In the genomic region with DNA sequence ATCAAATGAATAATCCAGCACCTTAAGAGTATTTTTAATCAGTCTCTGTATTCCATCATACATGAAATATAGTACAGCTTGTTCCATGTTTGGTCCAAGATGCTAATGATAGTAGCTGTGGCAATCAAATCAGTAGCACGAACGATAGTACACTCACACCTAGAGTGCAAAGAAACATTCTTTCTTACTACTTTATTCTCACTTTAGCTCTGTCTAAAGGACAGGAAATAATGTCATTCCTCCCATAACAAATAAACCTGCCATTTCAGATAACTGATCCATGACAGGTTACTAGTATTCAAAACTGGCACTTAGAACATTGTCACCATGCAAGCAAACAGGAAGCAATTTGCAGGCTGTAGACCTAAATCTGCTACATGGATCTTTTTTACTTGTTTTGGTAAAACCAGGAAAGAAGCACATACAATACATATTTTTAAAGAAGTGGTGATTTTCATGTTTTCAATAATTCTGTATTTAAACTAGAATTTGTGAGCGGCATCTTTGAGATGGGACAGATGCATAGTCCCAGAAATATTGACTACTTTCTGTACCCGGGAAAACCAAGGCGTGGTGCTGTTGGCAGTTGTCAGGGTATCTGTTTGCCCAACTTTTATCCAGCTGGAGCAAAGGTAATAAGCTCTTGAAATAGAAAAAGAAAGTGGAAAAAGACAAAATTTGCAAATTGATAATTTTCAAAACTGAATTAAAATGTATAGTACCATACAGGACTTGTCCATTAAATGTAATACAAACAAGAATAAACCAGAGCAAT, we compare ENCODE assay signal across 21 cellular contexts. TPM values are rescaled to one million over a fixed set of nuclear protein-coding genes. Genes with fewer than 3 reads are reported as not detected.
DNase-seq lines count a peak whose midpoint lies in the region; ATAC-seq and TF ChIP-seq lines count a peak whose summit lies in the region.
"Had no signal": no experiment of that assay in that cellular context is flagged by ENCODE, and none has a peak within 500 bp of the region (broad histone marks: within the 10 kb centered on the region; RNA-seq: fewer than 3 reads in every experiment).

No MANE protein-coding gene starts in this region.

- intact Hi-C loops in PC-9 (cut with micrococcal nuclease; ENCODE audit: unreplicated experiment), result no loop called here

- peak overlapping the region in 7 of 8 donors; percentile 67 to 95 (median 82) for H3K27ac Mint-ChIP-seq in CD8-positive, alpha-beta memory T cell
- H3K27ac Mint-ChIP-seq in activated naive CD8-positive, alpha-beta T cell treated with anti-CD3 and anti-CD28 coated beads, Interleukin-2, amount 10 ng/mL, durations not matched to agents 7 days and 5 days, result peak overlapping the region; percentile 64
- H3K27ac Mint-ChIP-seq in natural killer cell treated with Interleukin-12 subunit alpha and Interleukin-12 subunit beta and Interleukin-15 and Interleukin-18, amount 100 ng/mL, for 72 hours, result peak overlapping the region; percentile 82 to 86
- no peak overlapping the region for H3K27ac Mint-ChIP-seq in HFFc6
- H3K27ac Mint-ChIP-seq: H9 had no signal

- H3K9me2 ChIP-seq in PC-9 (ENCODE audit: insufficient read depth), result no peaks in the 10 kb centered on the region

- H3K4me3 ChIP-seq in CD8-positive, alpha-beta memory T cell (ENCODE audit: low read length), result no peak overlapping the region
- no peak overlapping the region for H3K4me3 ChIP-seq in DND-41 (ENCODE audit: low read depth in 1 of 2, low read length in 2 of 2)
- no peak overlapping the region for H3K4me3 ChIP-seq in PC-9
- H3K4me3 ChIP-seq: ovary, skin epidermis, upper lobe of left lung had no signal

- no peaks in the 10 kb centered on the region for H3K9me3 ChIP-seq in CD8-positive, alpha-beta memory T cell (ENCODE audit: low read length)
- H3K9me3 ChIP-seq in DND-41 (ENCODE audit: insufficient read depth, low read length, severe bottlenecking) (no peaks in the 10 kb centered on the region), PC-9 (ENCODE audit: insufficient read depth, low read depth) (no peaks in the 10 kb centered on the region)
- H3K9me3 ChIP-seq: ovary, upper lobe of left lung had no signal

- TF ChIP-seq CTCF in DND-41 (IDR thresholded peaks at IDR 0.05; ENCODE audit: borderline replicate concordance, extremely low read depth, low read length, poor library complexity, severe bottlenecking), result no peak
- no peak for TF ChIP-seq CTCF in HFFc6 (IDR thresholded peaks at IDR 0.05)
- no peak for TF ChIP-seq CTCF in PC-9 (conservative IDR thresholded peaks at IDR 0.05)

- H3K4me3 Mint-ChIP-seq in CD8-positive, alpha-beta memory T cell, result peak overlapping the region in 6 of 7 donors; percentile 37 to 79 (median 52)
- H3K4me3 Mint-ChIP-seq in activated naive CD8-positive, alpha-beta T cell treated with anti-CD3 and anti-CD28 coated beads, Interleukin-2, amount 10 ng/mL, durations not matched to agents 7 days and 5 days, result peak overlapping the region; percentile 44
- peak overlapping the region; percentile 68 for H3K4me3 Mint-ChIP-seq in natural killer cell treated with Interleukin-12 subunit alpha and Interleukin-12 subunit beta and Interleukin-15 and Interleukin-18, amount 100 ng/mL, for 72 hours
- H3K4me3 Mint-ChIP-seq in HFFc6, result no peak overlapping the region
- H3K4me3 Mint-ChIP-seq: H9 had no signal

- H3K27me3 ChIP-seq in CD8-positive, alpha-beta memory T cell (ENCODE audit: insufficient read depth, low read length, poor library complexity, severe bottlenecking), result no peaks in the 10 kb centered on the region
- H3K27me3 ChIP-seq in DND-41 (ENCODE audit: insufficient read depth, low read length, poor library complexity) (no peaks in the 10 kb centered on the region), PC-9 (ENCODE audit: insufficient read depth, low read depth) (no peaks in the 10 kb centered on the region)
- H3K27me3 ChIP-seq: ovary, upper lobe of left lung had no signal

- no peak overlapping the region for H3K27ac ChIP-seq in CD8-positive, alpha-beta memory T cell (ENCODE audit: low read depth, low read length)
- H3K27ac ChIP-seq in DND-41 (ENCODE audit: low read length) (peak overlapping the region; percentile 10), PC-9 (no peak overlapping the region)
- H3K27ac ChIP-seq: KMS-11, ovary, RWPE1, upper lobe of left lung had no signal

- no peak overlapping the region for H3K9ac ChIP-seq in DND-41 (ENCODE audit: low read depth, low read length)
- H3K9ac ChIP-seq: KMS-11 had no signal

- no TSS peak for BruUV-seq in PC-9 (replicated peaks; lab: Mats Ljungman, UMichigan)

- H3K4me1 ChIP-seq in CD8-positive, alpha-beta memory T cell (ENCODE audit: insufficient read depth, low read length), result no peaks in the 10 kb centered on the region
- H3K4me1 ChIP-seq in DND-41 (ENCODE audit: insufficient read depth, low read length), result peaks cover 62% of the 10 kb centered on the region
- H3K4me1 ChIP-seq in PC-9 (replicated peaks; ENCODE audit: insufficient read depth), result no peaks in the 10 kb centered on the region

- H3K79me2 ChIP-seq in DND-41 (ENCODE audit: insufficient read depth, low read length), result peaks cover 99% of the 10 kb centered on the region
- H3K79me2 ChIP-seq in PC-9 (ENCODE audit: low read depth), result peaks cover 20% of the 10 kb centered on the region; the same call in 1 of the 2 replicates

- no peaks in the 10 kb centered on the region for H3K27me3 Mint-ChIP-seq in CD8-positive, alpha-beta memory T cell
- H3K27me3 Mint-ChIP-seq in activated naive CD8-positive, alpha-beta T cell treated with anti-CD3 and anti-CD28 coated beads, Interleukin-2, amount 10 ng/mL, durations not matched to agents 7 days and 5 days, result peaks cover 9% of the 10 kb centered on the region
- no peaks in the 10 kb centered on the region for H3K27me3 Mint-ChIP-seq in natural killer cell treated with Interleukin-12 subunit alpha and Interleukin-12 subunit beta and Interleukin-15 and Interleukin-18, amount 100 ng/mL, for 72 hours
- H3K27me3 Mint-ChIP-seq in HFFc6 (ENCODE audit: insufficient read depth), result no peaks in the 10 kb centered on the region

- no peaks in the 10 kb centered on the region; the same call in 1 of the 2 replicates for H4K20me1 ChIP-seq in DND-41 (ENCODE audit: insufficient read depth, low read length)
- no peaks in the 10 kb centered on the region for H4K20me1 ChIP-seq in PC-9 (ENCODE audit: insufficient read depth)

- H2AFZ ChIP-seq in DND-41 (ENCODE audit: low read depth, low read length), result no peak overlapping the region
- H2AFZ ChIP-seq in PC-9, result no peak overlapping the region

- peaks cover 0 to 2% (median 0%) of the 10 kb centered on the region in 3 donors for H3K36me3 Mint-ChIP-seq in CD8-positive, alpha-beta memory T cell
- H3K36me3 Mint-ChIP-seq in activated naive CD8-positive, alpha-beta T cell treated with anti-CD3 and anti-CD28 coated beads, Interleukin-2, amount 10 ng/mL, durations not matched to agents 7 days and 5 days, result peaks cover 12% of the 10 kb centered on the region
- H3K36me3 Mint-ChIP-seq in natural killer cell treated with Interleukin-12 subunit alpha and Interleukin-12 subunit beta and Interleukin-15 and Interleukin-18, amount 100 ng/mL, for 72 hours, result no peaks in the 10 kb centered on the region
- no peaks in the 10 kb centered on the region for H3K36me3 Mint-ChIP-seq in HFFc6 (ENCODE audit: low read depth)

- ATAC-seq in DND-41 (ENCODE audit: insufficient read depth, low read depth) (no peak), HG02970 (IDR thresholded peaks at IDR 0.05; ENCODE audit: low FRiP score, unreplicated experiment) (no peak)
- peak; percentile 46 for ATAC-seq in activated naive CD8-positive, alpha-beta T cell treated with anti-CD3 and anti-CD28 coated beads, Interleukin-2, amount 10 ng/mL, durations not matched to agents 7 days and 5 days (ENCODE audit: low read depth)
- ATAC-seq in natural killer cell treated with Interleukin-12 subunit alpha and Interleukin-12 subunit beta and Interleukin-15 and Interleukin-18, amount 100 ng/mL, for 72 hours, result peak; percentile 69 to 74

- no peaks in the 10 kb centered on the region for H3F3A ChIP-seq in PC-9 (ENCODE audit: insufficient read depth, low read depth)

- peaks cover 0 to 2% (median 0%) of the 10 kb centered on the region in 5 donors for H3K9me3 Mint-ChIP-seq in CD8-positive, alpha-beta memory T cell
- H3K9me3 Mint-ChIP-seq in activated naive CD8-positive, alpha-beta T cell treated with anti-CD3 and anti-CD28 coated beads, Interleukin-2, amount 10 ng/mL, durations not matched to agents 7 days and 5 days, result no peaks in the 10 kb centered on the region
- H3K9me3 Mint-ChIP-seq in natural killer cell treated with Interleukin-12 subunit alpha and Interleukin-12 subunit beta and Interleukin-15 and Interleukin-18, amount 100 ng/mL, for 72 hours, result no peaks in the 10 kb centered on the region
- H3K9me3 Mint-ChIP-seq in HFFc6, result no peaks in the 10 kb centered on the region
- H3K9me3 Mint-ChIP-seq: H9 had no signal

- POLR2A ChIA-PET in CD8-positive, alpha-beta memory T cell (lab: Charles Lee), result interaction anchor here (1.1 kb wide), 1 partner anchor 17 kb away, joined by 3 read pairs; no protein-coding TSS in a partner anchor
- POLR2A ChIA-PET in activated naive CD8-positive, alpha-beta T cell treated with anti-CD3 and anti-CD28 coated beads, Interleukin-2, amount 10 ng/mL, durations not matched to agents 7 days and 5 days (lab: Charles Lee), result no interaction called here
- POLR2A ChIA-PET in PC-9 (lab: Charles Lee; ENCODE audit: unreplicated experiment), result no interaction called here

- DNase-seq in CD8-positive, alpha-beta memory T cell, result no peak
- DNase-seq in DND-41, result no peak
- DNase-seq in activated naive CD8-positive, alpha-beta T cell treated with anti-CD3 and anti-CD28 coated beads, Interleukin-2, amount 10 ng/mL, durations not matched to agents 7 days and 5 days, result no peak
- DNase-seq in natural killer cell treated with Interleukin-12 subunit alpha and Interleukin-12 subunit beta and Interleukin-15 and Interleukin-18, amount 100 ng/mL, for 72 hours (ENCODE audit: low spot score), result no peak
- no peak for DNase-seq in HFFc6
- DNase-seq in PC-9, result no peak
- no peak for DNase-seq in stimulated activated CD4-positive, alpha-beta T cell treated with anti-CD3 and anti-CD28 coated beads, Interleukin-2, amount 100 ng/mL, for 24 hours
- DNase-seq: activated CD4-positive, alpha-beta T cell treated with anti-CD3 and anti-CD28 coated beads, Interleukin-2, amount 50 U/mL, for 48 hours; activated effector memory CD4-positive, alpha-beta T cell treated with Interleukin-2 at 50 U/mL for 16 hours; aorta; cortex of kidney; foreskin fibroblast; H9; NCI-H1105; NK-92 treated with Interleukin-12 subunit alpha and Interleukin-12 subunit beta, amount 100 ng/mL, for 24 hours; ovary; upper lobe of left lung had no signal

- no peak overlapping the region for H3K4me2 ChIP-seq in DND-41 (ENCODE audit: insufficient read depth, low read length)
- no peak overlapping the region for H3K4me2 ChIP-seq in PC-9
- H3K4me2 ChIP-seq: KMS-11 had no signal

- CTCF ChIA-PET in CD8-positive, alpha-beta memory T cell (lab: Charles Lee), result no interaction called here
- CTCF ChIA-PET in PC-9 (lab: Charles Lee), result interaction anchor here (0.5 to 0.6 kb wide), 2 partner anchors 20 to 55 kb away, joined by 3 to 7 read pairs; no protein-coding TSS in a partner anchor

- peaks cover 24 to 64% (median 52%) of the 10 kb centered on the region in 3 donors for H3K4me1 Mint-ChIP-seq in CD8-positive, alpha-beta memory T cell
- H3K4me1 Mint-ChIP-seq in activated naive CD8-positive, alpha-beta T cell treated with anti-CD3 and anti-CD28 coated beads, Interleukin-2, amount 10 ng/mL, durations not matched to agents 7 days and 5 days, result peaks cover 33% of the 10 kb centered on the region
- peaks cover 42 to 67% of the 10 kb centered on the region in 2 donors for H3K4me1 Mint-ChIP-seq in natural killer cell treated with Interleukin-12 subunit alpha and Interleukin-12 subunit beta and Interleukin-15 and Interleukin-18, amount 100 ng/mL, for 72 hours (ENCODE audit: low read depth in 2 of 2)
- peaks cover 34% of the 10 kb centered on the region for H3K4me1 Mint-ChIP-seq in HFFc6 (ENCODE audit: low read depth)

- H3K36me3 ChIP-seq in CD8-positive, alpha-beta memory T cell (ENCODE audit: insufficient read depth, low read length), result no peaks in the 10 kb centered on the region
- peaks cover 15% of the 10 kb centered on the region; the same call in 1 of the 2 replicates for H3K36me3 ChIP-seq in DND-41 (ENCODE audit: insufficient read depth, low read length)
- no peaks in the 10 kb centered on the region for H3K36me3 ChIP-seq in PC-9 (ENCODE audit: low read depth)
- H3K36me3 ChIP-seq: ovary, upper lobe of left lung had no signal

RNA-seq across cellular contexts. Expression of a gene that starts 49.5 kb away (rescaled TPM):
- total RNA-seq in CD8-positive, alpha-beta memory T cell, result 10 to 100 TPM in 1 of 2 experiments, 1 to 10 TPM in 1; 8.9 to 10.0 TPM
- 4.0 TPM for polyA plus RNA-seq in CD8-positive, alpha-beta memory T cell
- total RNA-seq in activated naive CD8-positive, alpha-beta T cell treated with anti-CD3 and anti-CD28 coated beads, Interleukin-2, amount 10 ng/mL, durations not matched to agents 7 days and 5 days, result 10 to 100 TPM; 18.7 to 20.6 TPM
- total RNA-seq in natural killer cell treated with Interleukin-12 subunit alpha and Interleukin-12 subunit beta and Interleukin-15 and Interleukin-18, amount 100 ng/mL, for 72 hours, result 10 to 100 TPM; 48.3 to 80.0 TPM
- 10 to 100 TPM in 3 of 6 experiments, 1 to 10 TPM in 3; 6.5 to 12.3 (median 10.2) TPM for total RNA-seq in HFFc6 (2021; fragmentation: NEBNext Ultra II Directional; extraction: Animal tissue kit (Norgen Biotek cat#: 25700))
- 22.2 and 28.3 TPM in 2 replicates for total RNA-seq in PC-9 (2021)

Comparison
In these comparisons a context has a peak if more than half of its experiments do, and no peak if none do; other contexts are left out.
1. ATAC-seq: peak in activated naive CD8-positive, alpha-beta T cell treated with anti-CD3 and anti-CD28 coated beads, Interleukin-2, amount 10 ng/mL, durations not matched to agents 7 days and 5 days (single experiment) and natural killer cell treated with Interleukin-12 subunit alpha and Interleukin-12 subunit beta and Interleukin-15 and Interleukin-18, amount 100 ng/mL, for 72 hours (2 of 2); none in DND-41 (single experiment) and HG02970 (single experiment).